In genomic region chr17:77645441-77646430, GRCh38 we compare ENCODE assay signal across 8 cellular contexts.
A peak's percentile ranks its signal among the peaks of the same experiment; 100 is the strongest.
DNase-seq lines count a peak whose midpoint lies in the region; ATAC-seq and TF ChIP-seq lines count a peak whose summit lies in the region.

No MANE protein-coding gene starts in this region.

- H3K27ac ChIP-seq in gastrocnemius medialis (peak overlapping the region in 1 of 4 donors; percentile 47), Karpas-422 (ENCODE audit: low read length) (no peak overlapping the region)

- in situ Hi-C loops in gastrocnemius medialis (cut with MboI; ENCODE audit: low sequenced_read_pairs in 4 of 4): no loop called here

- peaks cover 53% of the 10 kb centered on the region for H3K4me1 Mint-ChIP-seq in T-helper 2 cell treated with Interferon-gamma antibody and Interleukin-4, amounts not matched to agents 5 μg/mL and 100 μg/mL, for 36 hours (ENCODE audit: low read depth)
- peaks cover 24% of the 10 kb centered on the region for H3K4me1 Mint-ChIP-seq in activated naive CD8-positive, alpha-beta T cell treated with anti-CD3 and anti-CD28 coated beads for 36 hours

- H3K9ac ChIP-seq in Karpas-422 (ENCODE audit: low read length): no peak overlapping the region

- ATAC-seq in gastrocnemius medialis: peak in 1 of 2 donors; percentile 46

- H3K27me3 ChIP-seq in gastrocnemius medialis: no peaks in the 10 kb centered on the region
- no peaks in the 10 kb centered on the region for H3K27me3 ChIP-seq in Karpas-422 (ENCODE audit: low read length)

- H3K9me2 ChIP-seq in Karpas-422 (replicated peaks; ENCODE audit: insufficient read depth, low read length): no peaks in the 10 kb centered on the region

- no peak for TF ChIP-seq POLR2A in gastrocnemius medialis (IDR thresholded peaks at IDR 0.05)

- H4K20me1 ChIP-seq in Karpas-422 (ENCODE audit: insufficient read depth, low read depth, low read length): no peaks in the 10 kb centered on the region

- H3K4me3 Mint-ChIP-seq in T-helper 2 cell treated with Interferon-gamma antibody and Interleukin-4, amounts not matched to agents 5 μg/mL and 100 μg/mL, for 36 hours: peak overlapping the region; percentile 67
- peak overlapping the region; percentile 64 for H3K4me3 Mint-ChIP-seq in activated naive CD8-positive, alpha-beta T cell treated with anti-CD3 and anti-CD28 coated beads for 36 hours

- no peak overlapping the region for H3K4me3 ChIP-seq in AG10803 (ENCODE audit: low read length)
- peak overlapping the region; percentile 3 to 46 (median 26) for H3K4me3 ChIP-seq in gastrocnemius medialis
- H3K4me3 ChIP-seq in Karpas-422 (ENCODE audit: low read length): no peak overlapping the region

- H3K27me3 Mint-ChIP-seq in T-helper 2 cell treated with Interferon-gamma antibody and Interleukin-4, amounts not matched to agents 5 μg/mL and 100 μg/mL, for 36 hours (ENCODE audit: low read depth): no peaks in the 10 kb centered on the region
- H3K27me3 Mint-ChIP-seq in activated naive CD8-positive, alpha-beta T cell treated with anti-CD3 and anti-CD28 coated beads for 36 hours: no peaks in the 10 kb centered on the region

- no peaks in the 10 kb centered on the region for H3K79me2 ChIP-seq in Karpas-422 (ENCODE audit: low read length)

- H3K4me2 ChIP-seq in Karpas-422 (ENCODE audit: low read depth, low read length, poor library complexity, severe bottlenecking): no peak overlapping the region

- H3K9me3 ChIP-seq in gastrocnemius medialis: no peaks in the 10 kb centered on the region
- H3K9me3 ChIP-seq in Karpas-422 (ENCODE audit: low read length): no peaks in the 10 kb centered on the region

- no peak for TF ChIP-seq CTCF in AG10803 (conservative IDR thresholded peaks at IDR 0.05; ENCODE audit: low read length)
- TF ChIP-seq CTCF in gastrocnemius medialis (IDR thresholded peaks at IDR 0.05 in 4 of 5, conservative IDR thresholded peaks at IDR 0.05 in 1 of 5): no peak

- no peak overlapping the region for H2AFZ ChIP-seq in Karpas-422 (ENCODE audit: low read length)

- peaks cover 9% of the 10 kb centered on the region for H3K9me3 Mint-ChIP-seq in T-helper 2 cell treated with Interferon-gamma antibody and Interleukin-4, amounts not matched to agents 5 μg/mL and 100 μg/mL, for 36 hours
- H3K9me3 Mint-ChIP-seq in activated naive CD8-positive, alpha-beta T cell treated with anti-CD3 and anti-CD28 coated beads for 36 hours: peaks cover 2% of the 10 kb centered on the region

- peaks cover 10% of the 10 kb centered on the region for H3K36me3 Mint-ChIP-seq in T-helper 2 cell treated with Interferon-gamma antibody and Interleukin-4, amounts not matched to agents 5 μg/mL and 100 μg/mL, for 36 hours (ENCODE audit: low read depth)
- H3K36me3 Mint-ChIP-seq in activated naive CD8-positive, alpha-beta T cell treated with anti-CD3 and anti-CD28 coated beads for 36 hours: no peaks in the 10 kb centered on the region

- peak; percentile 44 for DNase-seq in AG10803 (ENCODE audit: low read depth)
- peak; percentile 79 for DNase-seq in T-helper 2 cell treated with Interferon-gamma antibody and Interleukin-4, amounts not matched to agents 5 μg/mL and 100 μg/mL, for 36 hours (ENCODE audit: low spot score)
- peak; percentile 69 for DNase-seq in activated naive CD8-positive, alpha-beta T cell treated with anti-CD3 and anti-CD28 coated beads for 36 hours
- DNase-seq in gastrocnemius medialis: no peak
- no peak for DNase-seq in posterior cingulate gyrus
- DNase-seq in anterior cingulate cortex (lab: John Stamatoyannopoulos, UW): no peak
- no peak for DNase-seq in cardiac septum (ENCODE audit: low spot score)
- DNase-seq in Karpas-422: no peak

- H3K27ac Mint-ChIP-seq in T-helper 2 cell treated with Interferon-gamma antibody and Interleukin-4, amounts not matched to agents 5 μg/mL and 100 μg/mL, for 36 hours: peak overlapping the region; percentile 98
- peak overlapping the region; percentile 95 for H3K27ac Mint-ChIP-seq in activated naive CD8-positive, alpha-beta T cell treated with anti-CD3 and anti-CD28 coated beads for 36 hours

- H3K4me1 ChIP-seq in gastrocnemius medialis (peaks cover 7 to 12% of the 10 kb centered on the region in 2 donors), Karpas-422 (ENCODE audit: low read length) (no peaks in the 10 kb centered on the region)

- intact Hi-C loops in gastrocnemius medialis (cut with DNase I; ENCODE audit: low total_unique reads) (loop anchor here (1.0 to 2.0 kb wide), 2 partner anchors 103 to 369 kb away; no protein-coding TSS in a partner anchor), posterior cingulate gyrus (cut with DNase I) (no loop called here), cardiac septum (cut with DNase I) (no loop called here)

- H3K36me3 ChIP-seq in gastrocnemius medialis (no peaks in the 10 kb centered on the region), Karpas-422 (ENCODE audit: insufficient read depth, low read length) (no peaks in the 10 kb centered on the region)

Comparison
In these comparisons a context has a peak if more than half of its experiments do, and no peak if none do; other contexts are left out.
1. DNase-seq: peak in AG10803 (single experiment), T-helper 2 cell treated with Interferon-gamma antibody and Interleukin-4, amounts not matched to agents 5 μg/mL and 100 μg/mL, for 36 hours (single experiment) and activated naive CD8-positive, alpha-beta T cell treated with anti-CD3 and anti-CD28 coated beads for 36 hours (single experiment); none in gastrocnemius medialis (0 of 2), posterior cingulate gyrus (0 of 10), anterior cingulate cortex (0 of 58), cardiac septum (single experiment) and Karpas-422 (single experiment).
2. H3K4me3 ChIP-seq: peak in gastrocnemius medialis (4 of 4); none in AG10803 (single experiment) and Karpas-422 (single experiment).